18 cellular contexts compared by ENCODE assay signal in genomic region chr11:1157645-1158591, GRCh38. TPM values are rescaled to one million over a fixed set of nuclear protein-coding genes. Genes with fewer than 3 reads are reported as not detected.
DNase-seq lines count a peak whose midpoint lies in the region; ATAC-seq, FAIRE-seq and TF ChIP-seq lines count a peak whose summit lies in the region.
"Had no signal": no experiment of that assay in that cellular context is flagged by ENCODE, and none has a peak within 500 bp of the region (broad histone marks: within the 10 kb centered on the region; RNA-seq: fewer than 3 reads in every experiment).

Gene MUC5AC, plus strand, starts transcription at chr11:1157953. Its CDS starts 47 bp downstream, at chr11:1158000.

- intact Hi-C loops in natural killer cell (cut with micrococcal nuclease) (no loop called here), kidney (cut with DNase I) (no loop called here), MCF 10A (cut with micrococcal nuclease) (no loop called here)

- POLR2A ChIA-PET in MCF 10A (lab: Yijun Ruan, JAX): interaction anchor here (0.6 kb wide), 1 partner anchor 754 kb away, joined by 4 read pairs; no protein-coding TSS in a partner anchor

- no peak within 1 kb of the TSS for H3K27ac ChIP-seq in kidney (ENCODE audit: low read depth in 2 of 2, low read length in 2 of 2)
- H3K27ac ChIP-seq: epithelial cell of prostate, PC-9, prostate gland had no signal

- DNase-seq in natural killer cell (peak; percentile 14), NCI-H2196 treated with DMSO at 0.1 percent for 48 hours (lab: John Stamatoyannopoulos, UW; ENCODE audit: unreplicated experiment) (peak; percentile 19), kidney (peak; percentile 62), MCF 10A (ENCODE audit: unreplicated experiment) (no peak), foreskin fibroblast (no peak)
- no peak for DNase-seq in natural killer cell treated with Interleukin-12 subunit alpha and Interleukin-12 subunit beta and Interleukin-15 and Interleukin-18, amount 100 ng/mL, for 72 hours (ENCODE audit: low spot score)
- DNase-seq: activated T-cell treated with anti-CD3 and anti-CD28 coated beads, Interleukin-2, amount 50 U/mL, for 4 hours; EL; NCI-H2227 treated with DMSO at 0.1 percent for 48 hours; PC-9; stimulated activated CD4-positive, alpha-beta T cell treated with anti-CD3 and anti-CD28 coated beads, Interleukin-15, amount 100 ng/mL, for 24 hours had no signal

- CTCF ChIA-PET in MCF 10A (lab: Yijun Ruan, JAX): no interaction called here

- H3K27ac Mint-ChIP-seq in natural killer cell (no peak within 1 kb of the TSS), MCF 10A (ENCODE audit: low read depth, unreplicated experiment) (no peak within 1 kb of the TSS)
- H3K27ac Mint-ChIP-seq in natural killer cell treated with Interleukin-12 subunit alpha and Interleukin-12 subunit beta and Interleukin-15 and Interleukin-18, amount 100 ng/mL, for 72 hours: no peak within 1 kb of the TSS
- H3K27ac Mint-ChIP-seq: T-cell had no signal

- no TSS peak for BruUV-seq in MCF 10A (replicated peaks; lab: Mats Ljungman, UMichigan)

- H3K36me3 Mint-ChIP-seq in natural killer cell: no peaks in the 10 kb centered on the region
- H3K36me3 Mint-ChIP-seq in natural killer cell treated with Interleukin-12 subunit alpha and Interleukin-12 subunit beta and Interleukin-15 and Interleukin-18, amount 100 ng/mL, for 72 hours: no peaks in the 10 kb centered on the region
- no peaks in the 10 kb centered on the region for H3K36me3 Mint-ChIP-seq in MCF 10A (ENCODE audit: insufficient read depth, unreplicated experiment)
- H3K36me3 Mint-ChIP-seq: T-cell had no signal

- ATAC-seq in natural killer cell: no peak
- ATAC-seq in natural killer cell treated with Interleukin-12 subunit alpha and Interleukin-12 subunit beta and Interleukin-15 and Interleukin-18, amount 100 ng/mL, for 72 hours: no peak
- ATAC-seq in HG03280 (IDR thresholded peaks at IDR 0.05; ENCODE audit: unreplicated experiment): no peak
- ATAC-seq: activated CD4-positive, CD25-positive, alpha-beta regulatory T cell treated with anti-CD3 and anti-CD28 coated beads, Interleukin-2, amount 50 U/mL, for 24 hours; activated T-cell treated with anti-CD3 and anti-CD28 coated beads, Interleukin-2, amount 50 U/mL, for 4 hours; T-cell had no signal

- H3K4me1 ChIP-seq in kidney (ENCODE audit: control insufficient read depth in 1 of 2, insufficient read depth in 1 of 2, low read depth in 1 of 2, low read length in 2 of 2): no peaks in the 10 kb centered on the region
- H3K4me1 ChIP-seq: prostate gland had no signal

- H3K4me3 ChIP-seq in kidney (ENCODE audit: low read length in 2 of 2): no peak within 1 kb of the TSS
- H3K4me3 ChIP-seq in foreskin fibroblast (ENCODE audit: low read depth in 1 of 2, low read length in 2 of 2): no peak within 1 kb of the TSS
- H3K4me3 ChIP-seq: PC-9, prostate gland had no signal

- H3K9me3 Mint-ChIP-seq in natural killer cell (no peaks in the 10 kb centered on the region), MCF 10A (ENCODE audit: unreplicated experiment) (no peaks in the 10 kb centered on the region)
- no peaks in the 10 kb centered on the region for H3K9me3 Mint-ChIP-seq in natural killer cell treated with Interleukin-12 subunit alpha and Interleukin-12 subunit beta and Interleukin-15 and Interleukin-18, amount 100 ng/mL, for 72 hours
- H3K9me3 Mint-ChIP-seq: activated T-cell treated with anti-CD3 and anti-CD28 coated beads, Interleukin-2, amount 50 U/mL, for 4 hours; T-cell had no signal

- H3K9ac ChIP-seq in kidney (ENCODE audit: low read length in 2 of 2): no peak within 1 kb of the TSS

- no peaks in the 10 kb centered on the region for H3K9me3 ChIP-seq in kidney (ENCODE audit: control insufficient read depth in 1 of 2, low read length in 2 of 2)
- H3K9me3 ChIP-seq: prostate gland had no signal

- FAIRE-seq in kidney (lab: Jason Lieb, UNC): no peak
- FAIRE-seq: GM12892, keratinocyte had no signal

- H3K4me1 Mint-ChIP-seq in natural killer cell (no peaks in the 10 kb centered on the region), MCF 10A (ENCODE audit: insufficient read depth, unreplicated experiment) (no peaks in the 10 kb centered on the region)
- H3K4me1 Mint-ChIP-seq in natural killer cell treated with Interleukin-12 subunit alpha and Interleukin-12 subunit beta and Interleukin-15 and Interleukin-18, amount 100 ng/mL, for 72 hours (ENCODE audit: low read depth in 2 of 2): no peaks in the 10 kb centered on the region
- H3K4me1 Mint-ChIP-seq: T-cell had no signal

- H3K4me3 Mint-ChIP-seq in natural killer cell: no peak within 1 kb of the TSS
- no peak within 1 kb of the TSS for H3K4me3 Mint-ChIP-seq in natural killer cell treated with Interleukin-12 subunit alpha and Interleukin-12 subunit beta and Interleukin-15 and Interleukin-18, amount 100 ng/mL, for 72 hours
- H3K4me3 Mint-ChIP-seq in MCF 10A (ENCODE audit: unreplicated experiment): no peak within 1 kb of the TSS
- H3K4me3 Mint-ChIP-seq: activated T-cell treated with anti-CD3 and anti-CD28 coated beads, Interleukin-2, amount 50 U/mL, for 4 hours; T-cell had no signal

- H3K27me3 Mint-ChIP-seq in natural killer cell (ENCODE audit: low read depth in 2 of 2) (no peaks in the 10 kb centered on the region), MCF 10A (ENCODE audit: insufficient read depth, unreplicated experiment) (no peaks in the 10 kb centered on the region)
- no peaks in the 10 kb centered on the region for H3K27me3 Mint-ChIP-seq in natural killer cell treated with Interleukin-12 subunit alpha and Interleukin-12 subunit beta and Interleukin-15 and Interleukin-18, amount 100 ng/mL, for 72 hours
- H3K27me3 Mint-ChIP-seq: T-cell had no signal

- H3K36me3 ChIP-seq in kidney (ENCODE audit: control insufficient read depth in 1 of 2, insufficient read depth in 2 of 2, low read length in 2 of 2): no peaks in the 10 kb centered on the region
- H3K36me3 ChIP-seq: prostate gland had no signal

- TF ChIP-seq CTCF in natural killer cell (IDR thresholded peaks at IDR 0.05) (no peak), kidney (IDR thresholded peaks at IDR 0.05; ENCODE audit: borderline replicate concordance, extremely low read depth, insufficient read depth) (no peak), MCF 10A (IDR thresholded peaks at IDR 0.05; ENCODE audit: unreplicated experiment) (no peak), foreskin fibroblast (IDR thresholded peaks at IDR 0.05; ENCODE audit: low read depth, low read length) (no peak)

RNA-seq across cellular contexts. Expression of gene MUC5AC, which starts in this region (rescaled TPM):
- not detected for total RNA-seq in natural killer cell
- total RNA-seq in natural killer cell treated with Interleukin-12 subunit alpha and Interleukin-12 subunit beta and Interleukin-15 and Interleukin-18, amount 100 ng/mL, for 72 hours: not detected
- total RNA-seq in kidney: 0.03 TPM
- not detected for polyA plus RNA-seq in kidney (ENCODE audit: insufficient read depth, low read depth, low replicate concordance)
- not detected in 2 replicates for total RNA-seq in MCF 10A (2022)
- polyA plus RNA-seq: keratinocyte had no signal

Comparison
In these comparisons a context has a peak if more than half of its experiments do, and no peak if none do; other contexts are left out.
1. Peak in DNase-seq in natural killer cell; RNA of the gene not detected or under 1 TPM.
2. Peak in DNase-seq in kidney; RNA of the gene not detected or under 1 TPM.